In the genomic region with DNA sequence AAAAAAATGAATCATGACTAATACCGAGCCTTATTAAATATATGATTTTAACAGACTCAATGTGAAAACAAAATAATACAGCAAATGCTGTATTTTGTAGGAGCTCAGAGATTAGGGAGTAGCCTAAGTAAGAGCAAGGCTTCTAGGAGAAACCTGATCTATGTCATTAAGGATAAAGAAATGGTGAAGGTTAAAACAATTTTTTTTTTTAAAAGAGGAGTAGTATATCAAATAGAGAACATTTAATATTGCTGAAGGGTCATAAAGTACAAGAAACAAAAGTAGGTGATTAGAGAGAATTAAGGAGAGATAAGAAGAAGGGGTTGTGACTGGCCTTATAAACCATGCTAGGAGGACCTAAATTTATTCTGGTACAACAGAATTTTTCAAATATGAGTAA, we compare ENCODE assay signal across 22 cellular contexts.
"Had no signal": no experiment of that assay in that cellular context is flagged by ENCODE, and none has a peak within 500 bp of the region (broad histone marks: within the 10 kb centered on the region; RNA-seq: fewer than 3 reads in every experiment).

No MANE protein-coding gene starts in this region.

- H3K27ac Mint-ChIP-seq: activated CD4-positive, alpha-beta memory T cell treated with anti-CD3 and anti-CD28 coated beads, Interleukin-2, amount 10 ng/mL, durations not matched to agents 7 days and 5 days; activated CD8-positive, alpha-beta memory T cell treated with anti-CD3 and anti-CD28 coated beads, Interleukin-2, amount 10 ng/mL, durations not matched to agents 7 days and 5 days; neural progenitor cell; WTC11 had no signal

- ATAC-seq: activated CD8-positive, alpha-beta memory T cell treated with anti-CD3 and anti-CD28 coated beads, Interleukin-2, amount 10 ng/mL, durations not matched to agents 7 days and 5 days; left lung; mucosa of descending colon; WTC11 had no signal

- H3K4me1 Mint-ChIP-seq: neural progenitor cell had no signal

- H3K4me2 ChIP-seq: neural progenitor cell, SK-N-SH had no signal

- H3K27me3 Mint-ChIP-seq: activated CD4-positive, alpha-beta memory T cell treated with anti-CD3 and anti-CD28 coated beads, Interleukin-2, amount 10 ng/mL, durations not matched to agents 7 days and 5 days; activated CD8-positive, alpha-beta memory T cell treated with anti-CD3 and anti-CD28 coated beads, Interleukin-2, amount 10 ng/mL, durations not matched to agents 7 days and 5 days; naive B cell had no signal

- FAIRE-seq: colon, urothelium cell line had no signal

- H2AFZ ChIP-seq: neural progenitor cell had no signal

- H3K4me3 ChIP-seq: dorsolateral prefrontal cortex, heart left ventricle, left lung, mucosa of descending colon, neural progenitor cell, ovary, sigmoid colon, tibial artery had no signal

- H3K4me3 Mint-ChIP-seq: activated CD4-positive, alpha-beta memory T cell treated with anti-CD3 and anti-CD28 coated beads, Interleukin-2, amount 10 ng/mL, durations not matched to agents 7 days and 5 days; activated CD8-positive, alpha-beta memory T cell treated with anti-CD3 and anti-CD28 coated beads, Interleukin-2, amount 10 ng/mL, durations not matched to agents 7 days and 5 days; neural progenitor cell; WTC11 had no signal

- H3K9me3 ChIP-seq: left lung, mucosa of descending colon, ovary, sigmoid colon, SK-N-SH, tibial artery had no signal

- H3K9me3 Mint-ChIP-seq: activated CD4-positive, alpha-beta memory T cell treated with anti-CD3 and anti-CD28 coated beads, Interleukin-2, amount 10 ng/mL, durations not matched to agents 7 days and 5 days; naive B cell; WTC11 had no signal

- H3K9ac ChIP-seq: neural progenitor cell, SK-N-SH had no signal

- H3K27me3 ChIP-seq: dorsolateral prefrontal cortex, heart left ventricle, left lung, neural progenitor cell, ovary, sigmoid colon, tibial artery had no signal

- H3K36me3 ChIP-seq: heart left ventricle, left lung, neural progenitor cell, ovary, sigmoid colon, tibial artery had no signal

- H3K27ac ChIP-seq: dorsolateral prefrontal cortex, epithelial cell of prostate, left lung, neural progenitor cell, ovary had no signal

- DNase-seq: activated CD4-positive, alpha-beta memory T cell treated with anti-CD3 and anti-CD28 coated beads, Interleukin-2, amount 10 ng/mL, durations not matched to agents 7 days and 5 days; activated CD4-positive, alpha-beta T cell treated with anti-CD3 and anti-CD28 coated beads for 4 hours; activated CD8-positive, alpha-beta memory T cell treated with anti-CD3 and anti-CD28 coated beads, Interleukin-2, amount 10 ng/mL, durations not matched to agents 7 days and 5 days; activated naive CD4-positive, alpha-beta T cell treated with anti-CD3 and anti-CD28 coated beads, Interleukin-2, amount 50 U/mL, for 16 hours; activated T-cell treated with anti-CD3 and anti-CD28 coated beads, Interleukin-2, amount 50 U/mL, for 1 hour; dorsolateral prefrontal cortex; foreskin melanocyte; heart left ventricle; left lung; mucosa of descending colon; naive B cell; ovary; sigmoid colon; SK-N-SH; stimulated activated naive CD4-positive, alpha-beta T cell; substantia nigra; tibial artery had no signal
